Comparison of ENCODE assay signal across 12 cellular contexts in the genomic region with DNA sequence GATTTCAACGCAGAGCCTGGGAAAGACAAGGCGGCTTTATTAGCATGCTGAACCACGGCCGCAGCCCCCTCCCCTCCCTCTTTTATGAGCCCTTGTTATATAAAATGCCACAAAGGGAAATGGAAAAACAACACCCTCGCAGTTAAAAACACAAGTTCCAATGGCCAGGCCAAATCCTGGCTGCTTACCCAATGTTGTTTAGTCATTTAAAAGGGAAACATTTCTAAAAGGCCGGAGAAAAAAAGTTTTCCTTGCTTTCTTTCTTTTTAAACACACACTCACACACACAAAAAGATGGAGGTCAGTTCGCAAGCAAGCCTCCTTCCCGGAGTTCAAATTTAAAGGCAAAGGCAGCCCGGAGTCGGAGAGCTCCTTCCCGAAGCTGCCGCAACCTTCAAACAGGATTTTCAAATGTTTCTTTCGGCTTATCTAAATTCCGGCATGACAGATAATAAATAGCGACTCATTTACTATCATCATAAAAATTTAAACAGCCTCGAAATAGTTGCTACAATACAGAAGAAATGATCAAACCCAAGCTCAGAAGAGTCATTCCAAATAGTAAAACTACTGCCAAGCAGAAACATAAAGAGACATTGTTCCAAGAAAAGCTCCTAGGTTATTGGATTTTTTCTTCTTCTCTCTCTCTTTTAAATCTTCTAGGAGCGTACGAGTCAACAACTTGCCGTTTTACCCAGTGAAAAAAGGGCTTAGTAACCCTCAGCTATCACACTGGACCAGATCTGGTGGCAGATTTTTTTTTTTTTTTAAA. TPM values are rescaled to one million over a fixed set of nuclear protein-coding genes. Genes with fewer than 3 reads are reported as not detected.
A peak's percentile ranks its signal among the peaks of the same experiment; 100 is the strongest.
DNase-seq lines count a peak whose midpoint lies in the region; ATAC-seq and TF ChIP-seq lines count a peak whose summit lies in the region.
"Had no signal": no experiment of that assay in that cellular context is flagged by ENCODE, and none has a peak within 500 bp of the region (broad histone marks: within the 10 kb centered on the region; RNA-seq: fewer than 3 reads in every experiment).

No MANE protein-coding gene starts in this region.

- H3K9me3 ChIP-seq in muscle layer of colon (ENCODE audit: low read length) (no peaks in the 10 kb centered on the region), thoracic aorta (no peaks in the 10 kb centered on the region)

- no peak overlapping the region for H3K9ac ChIP-seq in muscle layer of colon (ENCODE audit: low read length)

- peaks cover 13% of the 10 kb centered on the region for H3K4me1 Mint-ChIP-seq in activated CD4-positive, alpha-beta memory T cell treated with anti-CD3 and anti-CD28 coated beads for 36 hours (ENCODE audit: low read depth)
- H3K4me1 Mint-ChIP-seq in activated CD4-positive, alpha-beta memory T cell treated with anti-CD3 and anti-CD28 coated beads, Interleukin-2, amount 10 ng/mL, durations not matched to agents 7 days and 5 days = peaks cover 12% of the 10 kb centered on the region
- H3K4me1 Mint-ChIP-seq in chondrocyte (ENCODE audit: low read depth) = peaks cover 17% of the 10 kb centered on the region

- intact Hi-C loops in activated CD4-positive, alpha-beta memory T cell treated with anti-CD3 and anti-CD28 coated beads for 36 hours (cut with micrococcal nuclease) = no loop called here
- intact Hi-C loops in posterior vena cava (cut with DNase I) = no loop called here

- peaks cover 54% of the 10 kb centered on the region for H3K27me3 Mint-ChIP-seq in activated CD4-positive, alpha-beta memory T cell treated with anti-CD3 and anti-CD28 coated beads for 36 hours
- H3K27me3 Mint-ChIP-seq in activated CD4-positive, alpha-beta memory T cell treated with anti-CD3 and anti-CD28 coated beads, Interleukin-2, amount 10 ng/mL, durations not matched to agents 7 days and 5 days = peaks cover 50% of the 10 kb centered on the region
- peaks cover 11% of the 10 kb centered on the region for H3K27me3 Mint-ChIP-seq in chondrocyte (ENCODE audit: low read depth)

- peak overlapping the region; percentile 20 for H3K4me3 Mint-ChIP-seq in activated CD4-positive, alpha-beta memory T cell treated with anti-CD3 and anti-CD28 coated beads for 36 hours
- no peak overlapping the region for H3K4me3 Mint-ChIP-seq in activated CD4-positive, alpha-beta memory T cell treated with anti-CD3 and anti-CD28 coated beads, Interleukin-2, amount 10 ng/mL, durations not matched to agents 7 days and 5 days
- H3K4me3 Mint-ChIP-seq in chondrocyte (ENCODE audit: unreplicated experiment) = peak overlapping the region; percentile 57
- H3K4me3 Mint-ChIP-seq: activated CD4-positive, alpha-beta T cell treated with anti-CD3 and anti-CD28 coated beads, Interleukin-2, amount 10 ng/mL, durations not matched to agents 24 days and 14 days had no signal

- H3K27ac ChIP-seq in muscle layer of colon (ENCODE audit: low read depth, low read length) = no peak overlapping the region
- no peak overlapping the region for H3K27ac ChIP-seq in thoracic aorta
- H3K27ac ChIP-seq: 22Rv1 had no signal

- no peaks in the 10 kb centered on the region for H3K9me3 Mint-ChIP-seq in activated CD4-positive, alpha-beta memory T cell treated with anti-CD3 and anti-CD28 coated beads for 36 hours
- no peaks in the 10 kb centered on the region for H3K9me3 Mint-ChIP-seq in activated CD4-positive, alpha-beta memory T cell treated with anti-CD3 and anti-CD28 coated beads, Interleukin-2, amount 10 ng/mL, durations not matched to agents 7 days and 5 days
- H3K9me3 Mint-ChIP-seq in chondrocyte (ENCODE audit: low read depth) = no peaks in the 10 kb centered on the region
- H3K9me3 Mint-ChIP-seq: activated CD4-positive, alpha-beta T cell treated with anti-CD3 and anti-CD28 coated beads, Interleukin-2, amount 10 ng/mL, durations not matched to agents 24 days and 14 days had no signal

- no peak for DNase-seq in activated CD4-positive, alpha-beta memory T cell treated with anti-CD3 and anti-CD28 coated beads for 36 hours
- DNase-seq in activated CD4-positive, alpha-beta memory T cell treated with anti-CD3 and anti-CD28 coated beads, Interleukin-2, amount 10 ng/mL, durations not matched to agents 7 days and 5 days = no peak
- no peak for DNase-seq in chondrocyte (ENCODE audit: low spot score)
- no peak for DNase-seq in thoracic aorta (ENCODE audit: low spot score)
- no peak for DNase-seq in stimulated activated naive CD4-positive, alpha-beta T cell treated with Interleukin-2 at 50 U/mL for 16 hours (lab: John Stamatoyannopoulos, UW)
- no peak for DNase-seq in GM10266 (ENCODE audit: extremely low spot score)
- no peak for DNase-seq in posterior vena cava (ENCODE audit: low spot score)
- DNase-seq: activated CD4-positive, alpha-beta T cell treated with anti-CD3 and anti-CD28 coated beads, Interleukin-2, amount 10 ng/mL, durations not matched to agents 24 days and 14 days; NCI-H146; stimulated activated CD4-positive, alpha-beta T cell treated with anti-CD3 and anti-CD28 coated beads, Interleukin-4, amount 100 ng/mL, for 24 hours had no signal

- CTCF ChIA-PET in activated CD4-positive, alpha-beta memory T cell treated with anti-CD3 and anti-CD28 coated beads for 36 hours (lab: Charles Lee) = no interaction called here
- CTCF ChIA-PET in activated CD4-positive, alpha-beta memory T cell treated with anti-CD3 and anti-CD28 coated beads, Interleukin-2, amount 10 ng/mL, durations not matched to agents 7 days and 5 days (lab: Charles Lee) = interaction anchor here (0.5 kb wide), 1 partner anchor 243 kb away, joined by 3 read pairs; no protein-coding TSS in a partner anchor

- peaks cover 26 to 61% of the 10 kb centered on the region in 2 donors for H3K27me3 ChIP-seq in muscle layer of colon (ENCODE audit: control insufficient read depth in 1 of 2, insufficient read depth in 2 of 2, low read length in 2 of 2)
- H3K27me3 ChIP-seq in thoracic aorta (replicated peaks; ENCODE audit: insufficient read depth) = peaks cover 4% of the 10 kb centered on the region

- no peak overlapping the region for H3K27ac Mint-ChIP-seq in activated CD4-positive, alpha-beta memory T cell treated with anti-CD3 and anti-CD28 coated beads for 36 hours
- no peak overlapping the region for H3K27ac Mint-ChIP-seq in activated CD4-positive, alpha-beta memory T cell treated with anti-CD3 and anti-CD28 coated beads, Interleukin-2, amount 10 ng/mL, durations not matched to agents 7 days and 5 days
- no peak overlapping the region for H3K27ac Mint-ChIP-seq in chondrocyte (ENCODE audit: unreplicated experiment)
- H3K27ac Mint-ChIP-seq: activated CD4-positive, alpha-beta T cell treated with anti-CD3 and anti-CD28 coated beads, Interleukin-2, amount 10 ng/mL, durations not matched to agents 24 days and 14 days had no signal

- POLR2A ChIA-PET in activated CD4-positive, alpha-beta memory T cell treated with anti-CD3 and anti-CD28 coated beads for 36 hours (lab: Charles Lee) = no interaction called here
- POLR2A ChIA-PET in activated CD4-positive, alpha-beta memory T cell treated with anti-CD3 and anti-CD28 coated beads, Interleukin-2, amount 10 ng/mL, durations not matched to agents 7 days and 5 days (lab: Charles Lee) = no interaction called here

- H3K36me3 ChIP-seq in muscle layer of colon (ENCODE audit: insufficient read depth, low read length) (no peaks in the 10 kb centered on the region), thoracic aorta (no peaks in the 10 kb centered on the region)

- H3K36me3 Mint-ChIP-seq in activated CD4-positive, alpha-beta memory T cell treated with anti-CD3 and anti-CD28 coated beads for 36 hours = peaks cover 3% of the 10 kb centered on the region
- H3K36me3 Mint-ChIP-seq in activated CD4-positive, alpha-beta memory T cell treated with anti-CD3 and anti-CD28 coated beads, Interleukin-2, amount 10 ng/mL, durations not matched to agents 7 days and 5 days (ENCODE audit: low read depth) = peaks cover 8% of the 10 kb centered on the region
- no peaks in the 10 kb centered on the region for H3K36me3 Mint-ChIP-seq in chondrocyte (ENCODE audit: low read depth)

- no peak for ATAC-seq in thoracic aorta (ENCODE audit: insufficient number of reproducible peaks, low FRiP score, low read depth)

- TF ChIP-seq CTCF in chondrocyte (IDR thresholded peaks at IDR 0.05) = no peak
- TF ChIP-seq CTCF in thoracic aorta (IDR thresholded peaks at IDR 0.05) = no peak
- TF ChIP-seq CTCF in GM10266 (IDR thresholded peaks at IDR 0.05; ENCODE audit: control insufficient read depth, insufficient read depth, low read depth, missing control alignments) = no peak

- H3K4me3 ChIP-seq in muscle layer of colon (ENCODE audit: low read depth in 1 of 2, low read length in 2 of 2) (peak overlapping the region; percentile 20 to 38), thoracic aorta (peak overlapping the region; percentile 73)

- H3K4me1 ChIP-seq in muscle layer of colon (ENCODE audit: insufficient read depth, low read length) = peaks cover 11% of the 10 kb centered on the region
- H3K4me1 ChIP-seq in thoracic aorta (ENCODE audit: control insufficient read depth in 1 of 2, low read depth in 2 of 2) = peaks cover 13 to 40% of the 10 kb centered on the region in 2 donors

RNA-seq across cellular contexts. Expression of a gene that starts 3.5 kb away (rescaled TPM):
- not detected for total RNA-seq in activated CD4-positive, alpha-beta memory T cell treated with anti-CD3 and anti-CD28 coated beads for 36 hours
- total RNA-seq in activated CD4-positive, alpha-beta memory T cell treated with anti-CD3 and anti-CD28 coated beads, Interleukin-2, amount 10 ng/mL, durations not matched to agents 7 days and 5 days = not detected
- 0.54 to 3.0 TPM (median 0.82 TPM) in 3 replicates for total RNA-seq in chondrocyte
- 1 to 10 TPM in 1 of 2 donors, not detected in 1; 2.1 TPM for total RNA-seq in thoracic aorta
- total RNA-seq in posterior vena cava = under 1 TPM; 0.32 to 0.38 TPM
